In the genomic region with DNA sequence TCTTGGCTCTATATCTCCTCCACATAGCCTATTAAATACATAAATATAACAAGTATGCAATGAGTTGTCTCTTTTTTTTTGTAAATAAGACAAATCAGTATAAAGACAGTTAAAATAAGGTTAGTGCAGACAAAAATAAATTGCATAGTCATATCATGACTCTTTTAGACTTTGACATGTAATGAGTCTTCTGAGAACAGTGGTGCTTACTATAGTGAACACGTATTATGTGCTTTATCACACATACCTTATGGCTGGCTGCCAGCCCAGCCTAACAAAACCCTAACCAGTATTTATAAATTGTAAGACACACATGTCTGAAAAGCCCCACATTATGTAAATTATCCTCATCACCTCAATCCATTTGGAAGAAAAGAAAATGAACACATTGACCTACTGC, we compare ENCODE assay signal across 27 cellular contexts. TPM values are rescaled to one million over a fixed set of nuclear protein-coding genes. Genes with fewer than 3 reads are reported as not detected.
DNase-seq lines count a peak whose midpoint lies in the region; ATAC-seq and TF ChIP-seq lines count a peak whose summit lies in the region.
"Had no signal": no experiment of that assay in that cellular context is flagged by ENCODE, and none has a peak within 500 bp of the region (broad histone marks: within the 10 kb centered on the region; RNA-seq: fewer than 3 reads in every experiment).

No MANE protein-coding gene starts in this region.

- ATAC-seq in left ventricle myocardium superior: no peak
- ATAC-seq in Right ventricle myocardium inferior: no peak
- peak; percentile 43 for ATAC-seq in HG03354 (IDR thresholded peaks at IDR 0.05; ENCODE audit: poor library complexity, severe bottlenecking, unreplicated experiment)
- ATAC-seq in GM19324 (IDR thresholded peaks at IDR 0.05; ENCODE audit: low FRiP score, unreplicated experiment): no peak
- no peak for ATAC-seq in CD4-positive, alpha-beta T cell (ENCODE audit: poor library complexity)
- ATAC-seq: activated CD8-positive, alpha-beta memory T cell treated with anti-CD3 and anti-CD28 coated beads, Interleukin-2, amount 10 ng/mL, durations not matched to agents 7 days and 5 days; HCT116; left lung had no signal

- peaks cover 26% of the 10 kb centered on the region for H3K4me1 Mint-ChIP-seq in brain
- peaks cover 14% of the 10 kb centered on the region for H3K4me1 Mint-ChIP-seq in CD4-positive, alpha-beta T cell (ENCODE audit: low read depth)
- H3K4me1 Mint-ChIP-seq: activated CD8-positive, alpha-beta memory T cell treated with anti-CD3 and anti-CD28 coated beads, Interleukin-2, amount 10 ng/mL, durations not matched to agents 7 days and 5 days had no signal

- intact Hi-C loops in left ventricle myocardium superior (cut with micrococcal nuclease): no loop called here
- intact Hi-C loops in Right ventricle myocardium inferior (cut with DNase I): no loop called here
- intact Hi-C loops in CD4-positive, alpha-beta T cell (cut with DNase I, micrococcal nuclease): no loop called here

- H3K27ac Mint-ChIP-seq in brain: peak overlapping the region in 4 of 5 experiments; percentile 6 to 67 (median 34)
- H3K27ac Mint-ChIP-seq in CD4-positive, alpha-beta T cell: no peak overlapping the region
- H3K27ac Mint-ChIP-seq: activated CD8-positive, alpha-beta memory T cell treated with anti-CD3 and anti-CD28 coated beads, Interleukin-2, amount 10 ng/mL, durations not matched to agents 7 days and 5 days; activated naive CD8-positive, alpha-beta T cell treated with anti-CD3 and anti-CD28 coated beads for 36 hours; activated T-helper 1 cell treated with anti-CD3 and anti-CD28 coated beads, Interleukin-12 subunit alpha, Interleukin-12 subunit beta, Interleukin-2, Interleukin-4 antibody, amounts not matched to agents 30 ng/mL and 10 ng/mL and 1 ng/mL, durations not matched to agents 14 hours and 24 hours and 36 hours had no signal

- no peaks in the 10 kb centered on the region for H3K9me3 ChIP-seq in CD4-positive, alpha-beta T cell (ENCODE audit: control insufficient read depth, low read length)
- H3K9me3 ChIP-seq: left lung, prostate gland, tibial artery had no signal

- TF ChIP-seq CTCF in brain (conservative IDR thresholded peaks at IDR 0.05): no peak
- no peak for TF ChIP-seq CTCF in CD4-positive, alpha-beta T cell (IDR thresholded peaks at IDR 0.05)

- in situ Hi-C loops in ACHN (cut with HindIII; ENCODE audit: low pct_ligation_motif_present, low pct_unique_long_range_greater_than_20kb, low sequenced_read_pairs): no loop called here

- H3K4me3 Mint-ChIP-seq in brain: peak overlapping the region in 1 of 5 experiments; percentile 40
- no peak overlapping the region for H3K4me3 Mint-ChIP-seq in CD4-positive, alpha-beta T cell
- H3K4me3 Mint-ChIP-seq: activated CD8-positive, alpha-beta memory T cell treated with anti-CD3 and anti-CD28 coated beads, Interleukin-2, amount 10 ng/mL, durations not matched to agents 7 days and 5 days; activated naive CD8-positive, alpha-beta T cell treated with anti-CD3 and anti-CD28 coated beads for 36 hours; activated T-helper 1 cell treated with anti-CD3 and anti-CD28 coated beads, Interleukin-12 subunit alpha, Interleukin-12 subunit beta, Interleukin-2, Interleukin-4 antibody, amounts not matched to agents 30 ng/mL and 10 ng/mL and 1 ng/mL, durations not matched to agents 14 hours and 24 hours and 36 hours; CD4-positive, CD25-positive, alpha-beta regulatory T cell had no signal

- CTCF ChIA-PET in CD4-positive, alpha-beta T cell (lab: Charles Lee): interaction anchor here (1.2 kb wide), 1 partner anchor 9 kb away, joined by 5 read pairs; no protein-coding TSS in a partner anchor

- H3K9me3 Mint-ChIP-seq in brain: no peaks in the 10 kb centered on the region
- H3K9me3 Mint-ChIP-seq in CD4-positive, alpha-beta T cell: no peaks in the 10 kb centered on the region
- H3K9me3 Mint-ChIP-seq: activated naive CD8-positive, alpha-beta T cell treated with anti-CD3 and anti-CD28 coated beads for 36 hours; activated T-helper 1 cell treated with anti-CD3 and anti-CD28 coated beads, Interleukin-12 subunit alpha, Interleukin-12 subunit beta, Interleukin-2, Interleukin-4 antibody, amounts not matched to agents 30 ng/mL and 10 ng/mL and 1 ng/mL, durations not matched to agents 14 hours and 24 hours and 36 hours had no signal

- H3K36me3 Mint-ChIP-seq in brain: peaks cover 9% of the 10 kb centered on the region
- no peaks in the 10 kb centered on the region for H3K36me3 Mint-ChIP-seq in CD4-positive, alpha-beta T cell (ENCODE audit: low read depth)
- H3K36me3 Mint-ChIP-seq: CD4-positive, CD25-positive, alpha-beta regulatory T cell had no signal

- no peak overlapping the region for H3K27ac ChIP-seq in CD4-positive, alpha-beta T cell (ENCODE audit: low read depth, low read length)
- H3K27ac ChIP-seq: KMS-11, left lung, prostate gland, tibial artery had no signal

- POLR2A ChIA-PET in CD4-positive, alpha-beta T cell (lab: Charles Lee): no interaction called here

- no peaks in the 10 kb centered on the region for H3K27me3 Mint-ChIP-seq in brain
- H3K27me3 Mint-ChIP-seq in CD4-positive, alpha-beta T cell: no peaks in the 10 kb centered on the region
- H3K27me3 Mint-ChIP-seq: activated CD8-positive, alpha-beta memory T cell treated with anti-CD3 and anti-CD28 coated beads, Interleukin-2, amount 10 ng/mL, durations not matched to agents 7 days and 5 days; activated naive CD8-positive, alpha-beta T cell treated with anti-CD3 and anti-CD28 coated beads for 36 hours; CD4-positive, CD25-positive, alpha-beta regulatory T cell had no signal

- no peaks in the 10 kb centered on the region for H3K27me3 ChIP-seq in CD4-positive, alpha-beta T cell (ENCODE audit: control insufficient read depth, insufficient read depth, low read length)
- H3K27me3 ChIP-seq: left lung, tibial artery had no signal

- peak; percentile 20 for DNase-seq in left ventricle myocardium superior
- no peak for DNase-seq in Right ventricle myocardium inferior (ENCODE audit: missing footprints)
- DNase-seq in epidermal melanocyte (ENCODE audit: insufficient read length, low spot score): no peak
- no peak for DNase-seq in ACHN
- no peak for DNase-seq in CD4-positive, alpha-beta T cell
- DNase-seq: activated CD4-positive, alpha-beta T cell treated with anti-CD3 and anti-CD28 coated beads for 48 hours; activated CD8-positive, alpha-beta memory T cell treated with anti-CD3 and anti-CD28 coated beads, Interleukin-2, amount 10 ng/mL, durations not matched to agents 7 days and 5 days; activated naive CD8-positive, alpha-beta T cell treated with anti-CD3 and anti-CD28 coated beads for 36 hours; CD4-positive, CD25-positive, alpha-beta regulatory T cell; GDM1; head of caudate nucleus; left lung; NCI-H1930; NCI-H446 treated with DMSO at 0.1 percent for 48 hours; stimulated activated CD4-positive, alpha-beta T cell treated with anti-CD3 and anti-CD28 coated beads, Interleukin-2, amount 100 ng/mL, for 24 hours; stimulated activated naive CD4-positive, alpha-beta T cell treated with Interleukin-2 at 50 U/mL for 16 hours; tibial artery had no signal

RNA-seq across cellular contexts. Expression of gene F13B, which starts 29.1 kb away (rescaled TPM):
- total RNA-seq in left ventricle myocardium superior (not detected), Right ventricle myocardium inferior (not detected)
- polyA plus RNA-seq in brain (ENCODE audit: insufficient read depth, low read depth, low replicate concordance): not detected
- total RNA-seq in CD4-positive, alpha-beta T cell: not detected
- total RNA-seq: activated CD8-positive, alpha-beta memory T cell treated with anti-CD3 and anti-CD28 coated beads, Interleukin-2, amount 10 ng/mL, durations not matched to agents 7 days and 5 days; activated naive CD8-positive, alpha-beta T cell treated with anti-CD3 and anti-CD28 coated beads for 36 hours; activated T-helper 1 cell treated with anti-CD3 and anti-CD28 coated beads, Interleukin-12 subunit alpha, Interleukin-12 subunit beta, Interleukin-2, Interleukin-4 antibody, amounts not matched to agents 30 ng/mL and 10 ng/mL and 1 ng/mL, durations not matched to agents 14 hours and 24 hours and 36 hours; CD4-positive, CD25-positive, alpha-beta regulatory T cell; left lung; mononuclear cell; prostate gland; skeletal muscle tissue had no signal
- polyA plus RNA-seq: CD4-positive, CD25-positive, alpha-beta regulatory T cell; neural cell had no signal

RNA-seq across cellular contexts. Expression of gene ASPM, which starts 50.3 kb away (rescaled TPM):
- total RNA-seq in left ventricle myocardium superior (0.40 TPM), Right ventricle myocardium inferior (0.35 TPM)
- 3.2 TPM for polyA plus RNA-seq in brain (ENCODE audit: insufficient read depth, low read depth, low replicate concordance)
- under 1 TPM; 0.25 to 0.36 TPM for total RNA-seq in CD4-positive, alpha-beta T cell
